In genomic region chrX:38627683-38628082, GRCh38 we compare ENCODE assay signal across 8 cellular contexts.
DNase-seq lines count a peak whose midpoint lies in the region; ATAC-seq and TF ChIP-seq lines count a peak whose summit lies in the region.

No MANE protein-coding gene starts in this region.

- peaks cover 22 to 23% of the 10 kb centered on the region in 2 donors for H3K27me3 Mint-ChIP-seq in effector memory CD8-positive, alpha-beta T cell

- no peaks in the 10 kb centered on the region for H3K36me3 Mint-ChIP-seq in effector memory CD8-positive, alpha-beta T cell (ENCODE audit: insufficient read depth)

- no peak overlapping the region for H3K4me3 ChIP-seq in dorsolateral prefrontal cortex

- peaks cover 2 to 6% of the 10 kb centered on the region in 2 donors for H3K4me1 Mint-ChIP-seq in effector memory CD8-positive, alpha-beta T cell (ENCODE audit: low read depth in 2 of 2)

- peak in 27 of 56 donors; percentile 9 to 39 (median 23) for TF ChIP-seq CTCF in dorsolateral prefrontal cortex (IDR thresholded peaks at IDR 0.05 in 54 of 56, conservative IDR thresholded peaks at IDR 0.05 in 2 of 56; ENCODE audit: low read depth in 1 of 56, partially characterized antibody in 56 of 56)

- peak; percentile 60 for ATAC-seq in GM18498 (IDR thresholded peaks at IDR 0.05; ENCODE audit: unreplicated experiment)
- ATAC-seq in HG02973 (IDR thresholded peaks at IDR 0.05; ENCODE audit: unreplicated experiment) = peak; percentile 67
- peak; percentile 33 for ATAC-seq in effector memory CD8-positive, alpha-beta T cell (replicated peaks)

- H3K9me3 Mint-ChIP-seq in effector memory CD8-positive, alpha-beta T cell = no peaks in the 10 kb centered on the region

- peaks cover 0 to 59% (median 9%) of the 10 kb centered on the region in 45 donors for H3K27me3 ChIP-seq in dorsolateral prefrontal cortex

- H3K4me3 Mint-ChIP-seq in effector memory CD8-positive, alpha-beta T cell = no peak overlapping the region

- H3K27ac ChIP-seq in dorsolateral prefrontal cortex = no peak overlapping the region

- peak; percentile 25 to 40 for DNase-seq in AML-193 (lab: John Stamatoyannopoulos, UW)
- DNase-seq in OCI-M1 (lab: John Stamatoyannopoulos, UW) = peak; percentile 66
- DNase-seq in effector memory CD8-positive, alpha-beta T cell = no peak
- peak; percentile 2 for DNase-seq in stimulated activated CD4-positive, alpha-beta T cell treated with anti-CD3 and anti-CD28 coated beads, Interleukin-1b, Interleukin-23, amount 100 ng/mL, for 48 hours
- no peak for DNase-seq in medulla oblongata (ENCODE audit: extremely low spot score)
- no peak for DNase-seq in dorsolateral prefrontal cortex

- intact Hi-C loops in dorsolateral prefrontal cortex (cut with DNase I) = no loop called here

- no peak overlapping the region for H3K27ac Mint-ChIP-seq in effector memory CD8-positive, alpha-beta T cell

Comparison
In these comparisons a context has a peak if more than half of its experiments do, and no peak if none do; other contexts are left out.
1. DNase-seq: peak in AML-193 (2 of 2), OCI-M1 (single experiment) and stimulated activated CD4-positive, alpha-beta T cell treated with anti-CD3 and anti-CD28 coated beads, Interleukin-1b, Interleukin-23, amount 100 ng/mL, for 48 hours (single experiment); none in effector memory CD8-positive, alpha-beta T cell (0 of 3), medulla oblongata (single experiment) and dorsolateral prefrontal cortex (0 of 10).
2. Peak in every context shown above with its lines, with median percentiles within 50 percentile points of each other: ATAC-seq.